In the genomic region with DNA sequence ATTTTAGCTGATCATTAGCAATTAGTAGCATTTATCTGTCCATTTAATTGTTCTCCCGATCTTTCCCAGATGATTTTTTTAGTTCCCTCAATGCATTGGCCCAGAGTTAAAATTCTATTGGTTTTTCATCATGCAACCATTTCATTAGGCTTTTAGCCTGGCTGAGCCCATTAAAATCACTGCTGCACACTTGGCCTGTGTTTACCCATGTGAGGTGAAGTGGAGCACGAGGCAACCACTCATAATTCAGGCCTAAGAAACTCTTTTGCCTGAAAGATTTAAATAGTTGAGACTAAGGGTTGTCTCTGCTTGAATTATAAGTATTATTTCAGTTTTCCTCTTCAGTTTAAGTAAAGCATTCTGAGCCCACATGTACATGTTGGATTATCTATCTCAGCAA, we compare ENCODE assay signal across 27 cellular contexts.
"Had no signal": no experiment of that assay in that cellular context is flagged by ENCODE, and none has a peak within 500 bp of the region (broad histone marks: within the 10 kb centered on the region; RNA-seq: fewer than 3 reads in every experiment).

No MANE protein-coding gene starts in this region.

- H3K27ac ChIP-seq: brain microvascular endothelial cell, coronary artery, dorsolateral prefrontal cortex, esophagus muscularis mucosa, foreskin keratinocyte, gastrocnemius medialis, heart left ventricle, VCaP had no signal

- H3K4me1 ChIP-seq: esophagus muscularis mucosa, foreskin keratinocyte, gastrocnemius medialis, heart left ventricle had no signal

- H3K4me3 ChIP-seq: coronary artery, dorsolateral prefrontal cortex, esophagus muscularis mucosa, gastrocnemius medialis, heart left ventricle had no signal

- H3K36me3 ChIP-seq: brain microvascular endothelial cell, esophagus muscularis mucosa, gastrocnemius medialis, heart left ventricle had no signal

- ATAC-seq: activated T-cell treated with anti-CD3 and anti-CD28 coated beads, Interleukin-2, amount 50 U/mL, for 4 hours; activated T-helper 17 cell treated with anti-CD3 and anti-CD28 coated beads, Interleukin-2, amount 50 U/mL, for 72 hours; effector memory CD8-positive, alpha-beta T cell; foreskin keratinocyte; gastrocnemius medialis; heart left ventricle; T-helper 17 cell; WTC11 had no signal

- H3K9me3 ChIP-seq: esophagus muscularis mucosa, gastrocnemius medialis had no signal

- DNase-seq: activated CD4-positive, alpha-beta memory T cell treated with anti-CD3 and anti-CD28 coated beads, Interleukin-2, amount 10 ng/mL, durations not matched to agents 7 days and 5 days; activated CD4-positive, alpha-beta T cell treated with anti-CD3 and anti-CD28 coated beads for 1 hour; activated CD4-positive, alpha-beta T cell treated with anti-CD3 and anti-CD28 coated beads for 4 hours; activated CD4-positive, alpha-beta T cell treated with anti-CD3 and anti-CD28 coated beads, Interleukin-2, amount 10 ng/mL, durations not matched to agents 7 days and 5 days; activated CD4-positive, alpha-beta T cell treated with anti-CD3 and anti-CD28 coated beads, Interleukin-2, amount 50 U/mL, for 4 hours; activated effector memory CD4-positive, alpha-beta T cell treated with Interleukin-2 at 50 U/mL for 16 hours; activated gamma-delta T cell treated with Interleukin-2 at 50 U/mL for 16 hours; activated naive CD4-positive, alpha-beta T cell treated with anti-CD3 and anti-CD28 coated beads, Interleukin-2, amount 50 U/mL, for 16 hours; activated naive CD4-positive, alpha-beta T cell treated with Interleukin-2 at 50 U/mL for 16 hours; activated T-cell treated with anti-CD3 and anti-CD28 coated beads, Interleukin-2, amount 50 U/mL, for 4 hours; amniotic stem cell; anterior cingulate cortex; brain microvascular endothelial cell; dorsolateral prefrontal cortex; effector memory CD8-positive, alpha-beta T cell; erythroblast; foreskin keratinocyte; gastrocnemius medialis; glutamatergic neuron; heart left ventricle; T-helper 1 cell; T-helper 17 cell had no signal

- H3K27me3 ChIP-seq: brain microvascular endothelial cell, dorsolateral prefrontal cortex, esophagus muscularis mucosa, foreskin keratinocyte, gastrocnemius medialis, heart left ventricle had no signal
